Comparison of ENCODE assay signal across 10 cellular contexts in genomic region chr2:85744771-85745601, GRCh38. TPM values are rescaled to one million over a fixed set of nuclear protein-coding genes. Genes with fewer than 3 reads are reported as not detected.
DNase-seq lines count a peak whose midpoint lies in the region; ATAC-seq and TF ChIP-seq lines count a peak whose summit lies in the region.
"Had no signal": no experiment of that assay in that cellular context is flagged by ENCODE, and none has a peak within 500 bp of the region (broad histone marks: within the 10 kb centered on the region; RNA-seq: fewer than 3 reads in every experiment).

No MANE protein-coding gene starts in this region.

- H3K27ac Mint-ChIP-seq in immature natural killer cell: no peak overlapping the region
- H3K27ac Mint-ChIP-seq: T-cell had no signal

- no peaks in the 10 kb centered on the region for H3K9me3 Mint-ChIP-seq in immature natural killer cell
- H3K9me3 Mint-ChIP-seq: T-cell had no signal

- CTCF ChIA-PET in HEK293 (lab: Yijun Ruan, JAX): interaction anchor here (0.5 to 1.8 kb wide), 12 partner anchors 16 to 333 kb away, joined by 3 to 14 read pairs (median 4); no protein-coding TSS in a partner anchor

- H3K9me3 ChIP-seq in HEK293 (ENCODE audit: control insufficient read depth, insufficient read depth, low read depth, low read length): no peaks in the 10 kb centered on the region

- H3K4me1 ChIP-seq in HEK293 (ENCODE audit: control insufficient read depth, insufficient read depth, low read length): peaks cover 8% of the 10 kb centered on the region

- POLR2A ChIA-PET in HEK293 (lab: Yijun Ruan, JAX): no interaction called here

- H3K27ac ChIP-seq in HEK293 (ENCODE audit: extremely low read depth, low read depth, low read length) (no peak overlapping the region), brain microvascular endothelial cell (peak overlapping the region; percentile 62), layer of hippocampus (ENCODE audit: low read depth, low read length) (peak overlapping the region; percentile 99)

- H3K4me3 ChIP-seq in HEK293 (ENCODE audit: low read depth, low read length) (no peak overlapping the region), brain microvascular endothelial cell (ENCODE audit: low read depth, low read length) (peak overlapping the region; percentile 1)

- TF ChIP-seq CTCF in HEK293 (tag by site-specific recombination; IDR thresholded peaks at IDR 0.05) (no peak), brain microvascular endothelial cell (IDR thresholded peaks at IDR 0.05; ENCODE audit: low read depth, low read length, missing control alignments) (peak; percentile 12)

- ATAC-seq in HG03469 (IDR thresholded peaks at IDR 0.05; ENCODE audit: unreplicated experiment): no peak
- ATAC-seq: T-cell had no signal

- in situ Hi-C loops in brain microvascular endothelial cell (cut with HindIII; ENCODE audit: low pct_ligation_motif_present, low sequenced_read_pairs): no loop called here

- H3K36me3 Mint-ChIP-seq in immature natural killer cell: no peaks in the 10 kb centered on the region
- H3K36me3 Mint-ChIP-seq: T-cell had no signal

- H3K27me3 Mint-ChIP-seq in immature natural killer cell (ENCODE audit: low read depth in 3 of 3): peaks cover 8 to 31% (median 13%) of the 10 kb centered on the region in 3 donors

- H3K4me3 Mint-ChIP-seq in immature natural killer cell: no peak overlapping the region
- H3K4me3 Mint-ChIP-seq: T-cell had no signal

- peak; percentile 64 for DNase-seq in brain microvascular endothelial cell
- DNase-seq in stromal cell of bone marrow (ENCODE audit: low read depth): peak; percentile 86
- no peak for DNase-seq in NCI-H748 treated with DMSO at 0.1 percent for 48 hours (lab: John Stamatoyannopoulos, UW)
- no peak for DNase-seq in immature natural killer cell
- no peak for DNase-seq in NCI-H128 (lab: John Stamatoyannopoulos, UW; ENCODE audit: unreplicated experiment)
- DNase-seq: H7, T-cell had no signal

- H3K27me3 ChIP-seq in brain microvascular endothelial cell (replicated peaks) (no peaks in the 10 kb centered on the region), layer of hippocampus (ENCODE audit: control insufficient read depth, insufficient read depth, low read length) (no peaks in the 10 kb centered on the region)

- H3K36me3 ChIP-seq in HEK293 (ENCODE audit: control insufficient read depth in 2 of 2, insufficient read depth in 1 of 2, low read length in 2 of 2) (no peaks in the 10 kb centered on the region), brain microvascular endothelial cell (replicated peaks) (no peaks in the 10 kb centered on the region)

- no peaks in the 10 kb centered on the region for H3K4me1 Mint-ChIP-seq in immature natural killer cell

TF ChIP-seq in HEK293, 187 proteins besides CTCF, POLR2A, EP300 and RAD21:
- TF ChIP-seq ZBTB17 (tag by site-specific recombination; IDR thresholded peaks at IDR 0.05): peak; percentile 97
- no peak for TF ChIP-seq ZNF169 (tag by site-specific recombination; IDR thresholded peaks at IDR 0.05)
- no peak for TF ChIP-seq ZNF624 (tag by site-specific recombination; IDR thresholded peaks at IDR 0.05)
- no peak for TF ChIP-seq ZNF560 (tag by site-specific recombination; IDR thresholded peaks at IDR 0.05; ENCODE audit: borderline replicate concordance)
- TF ChIP-seq ZNF157 (tag by site-specific recombination; IDR thresholded peaks at IDR 0.05): no peak
- no peak for TF ChIP-seq ZFHX2 (tag by site-specific recombination; conservative IDR thresholded peaks at IDR 0.05)
- no peak for TF ChIP-seq PRDM10 (tag by site-specific recombination; IDR thresholded peaks at IDR 0.05)
- TF ChIP-seq OVOL3 (tag by site-specific recombination; IDR thresholded peaks at IDR 0.05): no peak
- no peak for TF ChIP-seq ZEB2 (tag by site-specific recombination; IDR thresholded peaks at IDR 0.05)
- peak; percentile 56; the same call in 1 of the 2 replicates for TF ChIP-seq ZNF23 (tag by site-specific recombination; IDR thresholded peaks at IDR 0.05; ENCODE audit: borderline replicate concordance)
- no peak for TF ChIP-seq ZNF223 (tag by site-specific recombination; IDR thresholded peaks at IDR 0.05)
- no peak for TF ChIP-seq MYNN (tag by site-specific recombination; IDR thresholded peaks at IDR 0.05; ENCODE audit: borderline replicate concordance)
- 0 out of 2 replicates have a peak, but pooled peaks have one; percentile 6 for TF ChIP-seq PRDM6 (tag by site-specific recombination; IDR thresholded peaks at IDR 0.05)
- no peak for TF ChIP-seq ZNF521 (tag by site-specific recombination; IDR thresholded peaks at IDR 0.05)
- no peak for TF ChIP-seq ZNF747 (tag by site-specific recombination; IDR thresholded peaks at IDR 0.05)
- TF ChIP-seq ZNF513 (tag by site-specific recombination; IDR thresholded peaks at IDR 0.05): peak; percentile 65
TF ChIP-seq in HEK293: peak in this region for 4.

RNA-seq across cellular contexts. Expression of gene ATOH8, which starts 8.8 kb away (rescaled TPM):
- not detected for polyA plus RNA-seq in immature natural killer cell

RNA-seq across cellular contexts. Expression of gene GNLY, which starts 50.8 kb away (rescaled TPM):
- polyA plus RNA-seq in immature natural killer cell: over 10,000 TPM; 13,165 to 20,506 (median 19,340) TPM

Comparison
In these comparisons a context has a peak if more than half of its experiments do, and no peak if none do; other contexts are left out.
1. DNase-seq: peak in brain microvascular endothelial cell (single experiment) and stromal cell of bone marrow (single experiment); none in NCI-H748 treated with DMSO at 0.1 percent for 48 hours (single experiment), immature natural killer cell (0 of 3) and NCI-H128 (single experiment).